In genomic region chr4:138347561-138347960, GRCh38 we compare ENCODE assay signal across 19 cellular contexts.
DNase-seq lines count a peak whose midpoint lies in the region; ATAC-seq and TF ChIP-seq lines count a peak whose summit lies in the region.
"Had no signal": no experiment of that assay in that cellular context is flagged by ENCODE, and none has a peak within 500 bp of the region (broad histone marks: within the 10 kb centered on the region; RNA-seq: fewer than 3 reads in every experiment).

No MANE protein-coding gene starts in this region.

- H3K27ac ChIP-seq in RWPE2 (ENCODE audit: poor library complexity, severe bottlenecking): peak overlapping the region; percentile 8
- H3K27ac ChIP-seq in epithelial cell of prostate: peak overlapping the region; percentile 69
- H3K27ac ChIP-seq in smooth muscle cell (ENCODE audit: low read depth): peak overlapping the region; percentile 16
- H3K27ac ChIP-seq: BLaER1 had no signal

- H2AFZ ChIP-seq in smooth muscle cell (ENCODE audit: low read depth): peak overlapping the region; percentile 2

- no peaks in the 10 kb centered on the region for H3F3A ChIP-seq in smooth muscle cell (ENCODE audit: low read depth)

- H3K36me3 Mint-ChIP-seq in mesothelial cell of epicardium: peaks cover 2% of the 10 kb centered on the region
- H3K36me3 Mint-ChIP-seq: CD8-positive, alpha-beta T cell had no signal

- peaks cover 22% of the 10 kb centered on the region for H3K4me1 Mint-ChIP-seq in stimulated activated naive CD8-positive, alpha-beta T cell treated with anti-CD3 and anti-CD28 coated beads, Interleukin-15, amount 100 ng/mL, for 72 hours
- peaks cover 22% of the 10 kb centered on the region for H3K4me1 Mint-ChIP-seq in mesothelial cell of epicardium

- H3K27me3 ChIP-seq in RWPE2 (ENCODE audit: insufficient read depth, poor library complexity, severe bottlenecking) (no peaks in the 10 kb centered on the region), smooth muscle cell (ENCODE audit: low read depth) (no peaks in the 10 kb centered on the region)
- H3K27me3 ChIP-seq: BLaER1 had no signal

- DNase-seq in DMS53 (lab: John Stamatoyannopoulos, UW) (peak; percentile 34), DMS53 treated with DMSO at 0.1 percent for 48 hours (lab: John Stamatoyannopoulos, UW; ENCODE audit: unreplicated experiment) (no peak), RWPE2 (ENCODE audit: low spot score) (no peak), epithelial cell of prostate (ENCODE audit: low read depth, low spot score) (no peak), smooth muscle cell (lab: John Stamatoyannopoulos, UW; ENCODE audit: unreplicated experiment) (no peak), mesothelial cell of epicardium (ENCODE audit: low spot score in 2 of 2, unreplicated experiment in 2 of 2) (no peak)
- DNase-seq in stimulated activated naive CD8-positive, alpha-beta T cell treated with anti-CD3 and anti-CD28 coated beads, Interleukin-15, amount 100 ng/mL, for 72 hours: no peak
- DNase-seq in stimulated activated CD4-positive, alpha-beta T cell treated with anti-CD3 and anti-CD28 coated beads, Interleukin-4, amount 100 ng/mL, for 24 hours: no peak
- DNase-seq: CD8-positive, alpha-beta T cell; GF-D8; GOT3; MM.1S; NCI-H1092 treated with DMSO at 0.1 percent for 48 hours; NCI-H1694 treated with DMSO at 0.1 percent for 48 hours; NCI-H2107; NCI-H226; NCI-H526; SIG-M5 had no signal

- H3K9me3 Mint-ChIP-seq in stimulated activated naive CD8-positive, alpha-beta T cell treated with anti-CD3 and anti-CD28 coated beads, Interleukin-15, amount 100 ng/mL, for 72 hours: no peaks in the 10 kb centered on the region
- peaks cover 25% of the 10 kb centered on the region for H3K9me3 Mint-ChIP-seq in mesothelial cell of epicardium

- H3K27ac Mint-ChIP-seq in stimulated activated naive CD8-positive, alpha-beta T cell treated with anti-CD3 and anti-CD28 coated beads, Interleukin-15, amount 100 ng/mL, for 72 hours: no peak overlapping the region
- no peak overlapping the region for H3K27ac Mint-ChIP-seq in mesothelial cell of epicardium
- H3K27ac Mint-ChIP-seq: CD8-positive, alpha-beta T cell had no signal

- no peaks in the 10 kb centered on the region for H3K27me3 Mint-ChIP-seq in stimulated activated naive CD8-positive, alpha-beta T cell treated with anti-CD3 and anti-CD28 coated beads, Interleukin-15, amount 100 ng/mL, for 72 hours
- no peaks in the 10 kb centered on the region for H3K27me3 Mint-ChIP-seq in mesothelial cell of epicardium (ENCODE audit: low read depth)

- no peak overlapping the region for H3K4me3 Mint-ChIP-seq in stimulated activated naive CD8-positive, alpha-beta T cell treated with anti-CD3 and anti-CD28 coated beads, Interleukin-15, amount 100 ng/mL, for 72 hours
- H3K4me3 Mint-ChIP-seq in mesothelial cell of epicardium: no peak overlapping the region
- H3K4me3 Mint-ChIP-seq: CD8-positive, alpha-beta T cell had no signal

- no peak overlapping the region for H3K4me2 ChIP-seq in smooth muscle cell
- H3K4me2 ChIP-seq: BLaER1 had no signal

- H3K4me3 ChIP-seq in RWPE2 (ENCODE audit: severe bottlenecking): no peak overlapping the region
- H3K4me3 ChIP-seq in smooth muscle cell: no peak overlapping the region
- H3K4me3 ChIP-seq: BLaER1 had no signal

- TF ChIP-seq CTCF in RWPE2 (IDR thresholded peaks at IDR 0.05; ENCODE audit: poor library complexity, severe bottlenecking) (no peak), smooth muscle cell (IDR thresholded peaks at IDR 0.05; ENCODE audit: borderline replicate concordance, insufficient read depth, poor library complexity, severe bottlenecking) (no peak), mesothelial cell of epicardium (IDR thresholded peaks at IDR 0.05; ENCODE audit: unreplicated experiment) (no peak)

- no peak overlapping the region for H3K9ac ChIP-seq in smooth muscle cell (ENCODE audit: low read depth)
- H3K9ac ChIP-seq: BLaER1 had no signal

- no peak for ATAC-seq in RWPE2 (ENCODE audit: low read depth)
- ATAC-seq in stimulated activated naive CD8-positive, alpha-beta T cell treated with anti-CD3 and anti-CD28 coated beads, Interleukin-15, amount 100 ng/mL, for 72 hours: no peak
- ATAC-seq: CD8-positive, alpha-beta T cell had no signal

- H3K4me1 ChIP-seq in RWPE2 (ENCODE audit: insufficient read depth, poor library complexity, severe bottlenecking) (peaks cover 8% of the 10 kb centered on the region), smooth muscle cell (ENCODE audit: low read depth) (no peaks in the 10 kb centered on the region)

- no peaks in the 10 kb centered on the region for H3K9me3 ChIP-seq in RWPE2 (ENCODE audit: severe bottlenecking)
- H3K9me3 ChIP-seq in smooth muscle cell (replicated peaks; ENCODE audit: low read depth): no peaks in the 10 kb centered on the region

- no peaks in the 10 kb centered on the region for H4K20me1 ChIP-seq in smooth muscle cell (ENCODE audit: low read depth)
- H4K20me1 ChIP-seq: BLaER1 had no signal

- H3K36me3 ChIP-seq in RWPE2 (ENCODE audit: low read depth) (no peaks in the 10 kb centered on the region), smooth muscle cell (ENCODE audit: low read depth) (no peaks in the 10 kb centered on the region)
- H3K36me3 ChIP-seq: BLaER1 had no signal

- H3K79me2 ChIP-seq in smooth muscle cell (ENCODE audit: low read depth): no peaks in the 10 kb centered on the region

Comparison
In these comparisons a context has a peak if more than half of its experiments do, and no peak if none do; other contexts are left out.
1. H3K27ac ChIP-seq: peak in every context shown above with its lines; median percentile 69 in epithelial cell of prostate; 16 in smooth muscle cell; 8 in RWPE2.